19 cellular contexts compared by ENCODE assay signal in the genomic region with DNA sequence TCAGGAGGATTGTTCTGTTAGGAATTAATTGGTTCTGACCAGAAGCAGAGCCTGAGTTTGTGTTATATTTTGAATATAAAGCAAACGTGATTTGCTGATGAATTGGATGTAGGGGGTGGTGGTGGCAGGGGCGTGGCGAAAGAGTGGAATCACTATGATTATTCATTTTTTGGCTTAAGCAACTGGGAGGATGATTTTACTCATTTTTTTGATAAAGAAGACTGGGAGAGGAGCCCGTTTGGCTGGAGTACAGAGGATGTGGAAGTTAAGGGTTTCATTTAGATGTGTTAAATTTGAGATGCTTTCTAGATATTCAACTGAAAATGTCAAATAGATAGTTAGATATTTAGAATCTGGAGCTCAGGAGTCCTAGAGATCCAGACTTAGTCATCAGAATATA.
DNase-seq lines count a peak whose midpoint lies in the region; ATAC-seq lines count a peak whose summit lies in the region.
"Had no signal": no experiment of that assay in that cellular context is flagged by ENCODE, and none has a peak within 500 bp of the region (broad histone marks: within the 10 kb centered on the region; RNA-seq: fewer than 3 reads in every experiment).

No MANE protein-coding gene starts in this region.

- no peak overlapping the region for H3K4me3 Mint-ChIP-seq in dendritic cell treated with granulocyte-macrophage colony-stimulating factor and Interleukin-4, amounts not matched to agents 40 ng/mL and 50 ng/mL, for 4 days
- H3K4me3 Mint-ChIP-seq in activated T-cell treated with anti-CD3 and anti-CD28 coated beads, Interleukin-2, amount 50 U/mL, for 4 hours = no peak overlapping the region
- no peak overlapping the region for H3K4me3 Mint-ChIP-seq in activated T-cell treated with anti-CD3 and anti-CD28 coated beads, Interleukin-2, amount 50 U/mL, for 72 hours
- H3K4me3 Mint-ChIP-seq: CD4-positive, CD25-positive, alpha-beta regulatory T cell; H9 had no signal

- H3K18ac ChIP-seq in mesenchymal stem cell (ENCODE audit: low read depth in 1 of 2, low read length in 2 of 2) = no peak overlapping the region

- H3K14ac ChIP-seq in mesenchymal stem cell (ENCODE audit: low read length in 2 of 2) = no peak overlapping the region

- H2BK15ac ChIP-seq in mesenchymal stem cell (ENCODE audit: low read depth, poor library complexity, severe bottlenecking) = no peak overlapping the region

- WGBS in mesenchymal stem cell = 79% methylated on average over 4 of the region's 4 CpGs

- no peaks in the 10 kb centered on the region for H3K9me3 Mint-ChIP-seq in dendritic cell treated with granulocyte-macrophage colony-stimulating factor and Interleukin-4, amounts not matched to agents 40 ng/mL and 50 ng/mL, for 4 days
- no peaks in the 10 kb centered on the region for H3K9me3 Mint-ChIP-seq in activated T-cell treated with anti-CD3 and anti-CD28 coated beads, Interleukin-2, amount 50 U/mL, for 4 hours
- H3K9me3 Mint-ChIP-seq in activated T-cell treated with anti-CD3 and anti-CD28 coated beads, Interleukin-2, amount 50 U/mL, for 72 hours = no peaks in the 10 kb centered on the region
- H3K9me3 Mint-ChIP-seq: CD4-positive, CD25-positive, alpha-beta regulatory T cell; H9 had no signal

- no peak for ATAC-seq in GM19455 (IDR thresholded peaks at IDR 0.05; ENCODE audit: unreplicated experiment)
- no peak for ATAC-seq in activated T-cell treated with anti-CD3 and anti-CD28 coated beads, Interleukin-2, amount 50 U/mL, for 4 hours
- ATAC-seq in activated T-cell treated with anti-CD3 and anti-CD28 coated beads, Interleukin-2, amount 50 U/mL, for 72 hours (replicated peaks in 1 of 2) = no peak
- ATAC-seq: PC-3 had no signal

- no peak overlapping the region for H2BK5ac ChIP-seq in mesenchymal stem cell (ENCODE audit: low read depth, low read length, poor library complexity, severe bottlenecking)

- H3K4me2 ChIP-seq in mesenchymal stem cell (ENCODE audit: low read length, poor library complexity, severe bottlenecking) = no peak overlapping the region
- H3K4me2 ChIP-seq: KMS-11 had no signal

- H3K4ac ChIP-seq in mesenchymal stem cell (ENCODE audit: low read depth in 1 of 2, low read length in 2 of 2) = no peak overlapping the region

- H3K4me3 ChIP-seq in mesenchymal stem cell (ENCODE audit: insufficient read depth in 1 of 2, low read depth in 1 of 2, low read length in 2 of 2) = no peak overlapping the region
- no peak overlapping the region for H3K4me3 ChIP-seq in subcutaneous abdominal adipose tissue (ENCODE audit: low read depth in 1 of 5, low read length in 5 of 5)

- no peak overlapping the region for H2BK120ac ChIP-seq in mesenchymal stem cell (ENCODE audit: low read depth, low read length)

- no peak overlapping the region for H2BK12ac ChIP-seq in mesenchymal stem cell (ENCODE audit: low read length in 2 of 2)

- H3K27ac Mint-ChIP-seq in dendritic cell treated with granulocyte-macrophage colony-stimulating factor and Interleukin-4, amounts not matched to agents 40 ng/mL and 50 ng/mL, for 4 days = peak overlapping the region; percentile 66
- no peak overlapping the region for H3K27ac Mint-ChIP-seq in activated T-cell treated with anti-CD3 and anti-CD28 coated beads, Interleukin-2, amount 50 U/mL, for 72 hours
- H3K27ac Mint-ChIP-seq: H9 had no signal

- H3K4me1 Mint-ChIP-seq in dendritic cell treated with granulocyte-macrophage colony-stimulating factor and Interleukin-4, amounts not matched to agents 40 ng/mL and 50 ng/mL, for 4 days (ENCODE audit: low read depth) = peaks cover 46% of the 10 kb centered on the region
- H3K4me1 Mint-ChIP-seq in activated T-cell treated with anti-CD3 and anti-CD28 coated beads, Interleukin-2, amount 50 U/mL, for 4 hours (ENCODE audit: low read depth) = no peaks in the 10 kb centered on the region
- peaks cover 14% of the 10 kb centered on the region for H3K4me1 Mint-ChIP-seq in activated T-cell treated with anti-CD3 and anti-CD28 coated beads, Interleukin-2, amount 50 U/mL, for 72 hours (ENCODE audit: low read depth)

- H3K4me1 ChIP-seq in mesenchymal stem cell (ENCODE audit: control insufficient read depth, insufficient read depth, low read depth, low read length) (no peaks in the 10 kb centered on the region), subcutaneous abdominal adipose tissue (ENCODE audit: control insufficient read depth in 5 of 5, insufficient read depth in 5 of 5, low read length in 5 of 5) (peaks cover 3 to 48% (median 14%) of the 10 kb centered on the region in 5 donors)

- H3K36me3 Mint-ChIP-seq in dendritic cell treated with granulocyte-macrophage colony-stimulating factor and Interleukin-4, amounts not matched to agents 40 ng/mL and 50 ng/mL, for 4 days (ENCODE audit: low read depth) = peaks cover 20% of the 10 kb centered on the region
- H3K36me3 Mint-ChIP-seq in activated T-cell treated with anti-CD3 and anti-CD28 coated beads, Interleukin-2, amount 50 U/mL, for 4 hours (ENCODE audit: insufficient read depth) = no peaks in the 10 kb centered on the region
- H3K36me3 Mint-ChIP-seq in activated T-cell treated with anti-CD3 and anti-CD28 coated beads, Interleukin-2, amount 50 U/mL, for 72 hours (ENCODE audit: insufficient read depth in 2 of 2) = no peaks in the 10 kb centered on the region

- no peak overlapping the region for H3K23ac ChIP-seq in mesenchymal stem cell (ENCODE audit: low read length in 2 of 2)

- H3K36me3 ChIP-seq in mesenchymal stem cell (ENCODE audit: control insufficient read depth in 1 of 2, insufficient read depth in 2 of 2, low read depth in 1 of 2, low read length in 2 of 2) = no peaks in the 10 kb centered on the region
- H3K36me3 ChIP-seq in subcutaneous abdominal adipose tissue (ENCODE audit: control insufficient read depth in 5 of 5, insufficient read depth in 5 of 5, low read length in 5 of 5) = peaks cover 0 to 4% (median 0%) of the 10 kb centered on the region in 5 donors

- H3K27me3 ChIP-seq in mesenchymal stem cell (ENCODE audit: control insufficient read depth in 1 of 2, insufficient read depth in 1 of 2, low read length in 2 of 2) (peaks cover 0 to 3% of the 10 kb centered on the region in 2 experiments), subcutaneous abdominal adipose tissue (ENCODE audit: control insufficient read depth in 5 of 5, insufficient read depth in 4 of 5, low read length in 5 of 5) (no peaks in the 10 kb centered on the region)

- H3K27ac ChIP-seq in mesenchymal stem cell (ENCODE audit: low read length, poor library complexity, severe bottlenecking) (no peak overlapping the region), subcutaneous abdominal adipose tissue (ENCODE audit: low read depth, low read length) (peak overlapping the region; percentile 2)
- H3K27ac ChIP-seq: KMS-11 had no signal

- no peak overlapping the region for H4K91ac ChIP-seq in mesenchymal stem cell (ENCODE audit: low read length)

- no peaks in the 10 kb centered on the region for H3K79me1 ChIP-seq in mesenchymal stem cell (replicated peaks; ENCODE audit: low read length, poor library complexity, severe bottlenecking)

- peak; percentile 48 for DNase-seq in NCI-H446 treated with DMSO at 0.1 percent for 48 hours (lab: John Stamatoyannopoulos, UW)
- no peak for DNase-seq in mesenchymal stem cell
- no peak for DNase-seq in activated T-cell treated with anti-CD3 and anti-CD28 coated beads, Interleukin-2, amount 50 U/mL, for 4 hours
- DNase-seq in activated T-cell treated with anti-CD3 and anti-CD28 coated beads, Interleukin-2, amount 50 U/mL, for 72 hours = no peak
- DNase-seq: CD4-positive, CD25-positive, alpha-beta regulatory T cell; COR-L47; DMS 273 treated with DMSO at 0.1 percent for 48 hours; H9; MV-4-11; NCI-H1417 treated with DMSO at 0.1 percent for 48 hours; NCI-H187 treated with DMSO at 0.1 percent for 48 hours; NCI-H2227 treated with DMSO at 0.1 percent for 48 hours; NCI-H524 treated with DMSO at 0.1 percent for 48 hours; PC-3; RPMI8226 had no signal

- no peaks in the 10 kb centered on the region for H3K9me3 ChIP-seq in mesenchymal stem cell (ENCODE audit: control insufficient read depth, low read length)
- H3K9me3 ChIP-seq in subcutaneous abdominal adipose tissue (ENCODE audit: control insufficient read depth in 5 of 5, low read length in 5 of 5) = no peaks in the 10 kb centered on the region

- H3K9ac ChIP-seq in mesenchymal stem cell (ENCODE audit: low read length) (peak overlapping the region; percentile 46), subcutaneous abdominal adipose tissue (ENCODE audit: low read length in 5 of 5) (no peak overlapping the region)
- H3K9ac ChIP-seq: KMS-11 had no signal

- intact Hi-C loops in dendritic cell treated with granulocyte-macrophage colony-stimulating factor and Interleukin-4, amounts not matched to agents 40 ng/mL and 50 ng/mL, for 4 days (cut with micrococcal nuclease) = loop anchor here (10.0 kb wide), 1 partner anchor 114 kb away; no protein-coding TSS in a partner anchor

- H2AFZ ChIP-seq in mesenchymal stem cell (ENCODE audit: low read depth, low read length) = no peak overlapping the region

- no peaks in the 10 kb centered on the region for H3K27me3 Mint-ChIP-seq in dendritic cell treated with granulocyte-macrophage colony-stimulating factor and Interleukin-4, amounts not matched to agents 40 ng/mL and 50 ng/mL, for 4 days
- no peaks in the 10 kb centered on the region for H3K27me3 Mint-ChIP-seq in activated T-cell treated with anti-CD3 and anti-CD28 coated beads, Interleukin-2, amount 50 U/mL, for 4 hours (ENCODE audit: low read depth)
- peaks cover 8% of the 10 kb centered on the region for H3K27me3 Mint-ChIP-seq in activated T-cell treated with anti-CD3 and anti-CD28 coated beads, Interleukin-2, amount 50 U/mL, for 72 hours (ENCODE audit: low read depth)
- H3K27me3 Mint-ChIP-seq: CD4-positive, CD25-positive, alpha-beta regulatory T cell had no signal

- H4K8ac ChIP-seq in mesenchymal stem cell (ENCODE audit: low read length) = no peak overlapping the region

- H2AK5ac ChIP-seq in mesenchymal stem cell (ENCODE audit: low read length, severe bottlenecking) = no peak overlapping the region
